Comparison of ENCODE assay signal across 1 cellular context in genomic region chr11:113314389-113315301, GRCh38.
A peak's percentile ranks its signal among the peaks of the same experiment; 100 is the strongest.
TF ChIP-seq lines count a peak whose summit lies in the region.

TTC12 (plus strand) TSS chr11:113314583; CDS start chr11:113316258, 1,675 bp downstream.

TF ChIP-seq in K562, 482 proteins besides CTCF, POLR2A, EP300 and RAD21 (continued from another document):
- TF ChIP-seq AFF4 (CRISPR knock-in tag; IDR thresholded peaks at IDR 0.05), result no peak
- no peak for TF ChIP-seq FIP1L1 (IDR thresholded peaks at IDR 0.05; ENCODE audit: low read depth, low read length, poor library complexity, severe bottlenecking)
- no peak for TF ChIP-seq TCFL5 (CRISPR knock-in tag; conservative IDR thresholded peaks at IDR 0.05)
- TF ChIP-seq ZBTB17 (CRISPR knock-in tag; IDR thresholded peaks at IDR 0.05), result no peak
- TF ChIP-seq, protein P1, sequence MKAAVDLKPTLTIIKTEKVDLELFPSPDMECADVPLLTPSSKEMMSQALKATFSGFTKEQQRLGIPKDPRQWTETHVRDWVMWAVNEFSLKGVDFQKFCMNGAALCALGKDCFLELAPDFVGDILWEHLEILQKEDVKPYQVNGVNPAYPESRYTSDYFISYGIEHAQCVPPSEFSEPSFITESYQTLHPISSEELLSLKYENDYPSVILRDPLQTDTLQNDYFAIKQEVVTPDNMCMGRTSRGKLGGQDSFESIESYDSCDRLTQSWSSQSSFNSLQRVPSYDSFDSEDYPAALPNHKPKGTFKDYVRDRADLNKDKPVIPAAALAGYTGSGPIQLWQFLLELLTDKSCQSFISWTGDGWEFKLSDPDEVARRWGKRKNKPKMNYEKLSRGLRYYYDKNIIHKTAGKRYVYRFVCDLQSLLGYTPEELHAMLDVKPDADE (conservative IDR thresholded peaks at IDR 0.05; ENCODE audit: control insufficient read depth, low read depth, low read length), result peak; percentile 83
- no peak; the same call in 1 of the 2 replicates for TF ChIP-seq ETV1 (tag; conservative IDR thresholded peaks at IDR 0.05; ENCODE audit: low read depth)
- TF ChIP-seq, protein P2, sequence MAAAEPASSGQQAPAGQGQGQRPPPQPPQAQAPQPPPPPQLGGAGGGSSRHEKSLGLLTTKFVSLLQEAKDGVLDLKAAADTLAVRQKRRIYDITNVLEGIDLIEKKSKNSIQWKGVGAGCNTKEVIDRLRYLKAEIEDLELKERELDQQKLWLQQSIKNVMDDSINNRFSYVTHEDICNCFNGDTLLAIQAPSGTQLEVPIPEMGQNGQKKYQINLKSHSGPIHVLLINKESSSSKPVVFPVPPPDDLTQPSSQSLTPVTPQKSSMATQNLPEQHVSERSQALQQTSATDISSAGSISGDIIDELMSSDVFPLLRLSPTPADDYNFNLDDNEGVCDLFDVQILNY (CRISPR knock-in tag; IDR thresholded peaks at IDR 0.05), result no peak
- TF ChIP-seq ZFX (CRISPR knock-in tag; IDR thresholded peaks at IDR 0.05), result peak; percentile 91
- TF ChIP-seq CEBPG (CRISPR knock-in tag; IDR thresholded peaks at IDR 0.05), result no peak
- no peak for TF ChIP-seq CEBPG (tag; conservative IDR thresholded peaks at IDR 0.05 in 1 of 2, IDR thresholded peaks at IDR 0.05 in 1 of 2)
- no peak for TF ChIP-seq ZEB2 (IDR thresholded peaks at IDR 0.05)
- TF ChIP-seq DMBX1 (CRISPR knock-in tag; IDR thresholded peaks at IDR 0.05; ENCODE audit: borderline replicate concordance), result no peak
- TF ChIP-seq CREM (IDR thresholded peaks at IDR 0.05; ENCODE audit: low read depth), result peak; percentile 33; the same call in 1 of the 2 replicates
- no peak for TF ChIP-seq GTF2F1 (IDR thresholded peaks at IDR 0.05; ENCODE audit: low read depth, low read length)
- peak; percentile 65; the same call in 1 of the 2 replicates for TF ChIP-seq CTBP1 (IDR thresholded peaks at IDR 0.05; ENCODE audit: borderline replicate concordance)
- TF ChIP-seq POLR2B (IDR thresholded peaks at IDR 0.05; ENCODE audit: low read depth, partially characterized antibody), result no peak
- TF ChIP-seq RERE (CRISPR knock-in tag; IDR thresholded peaks at IDR 0.05; ENCODE audit: borderline replicate concordance), result no peak
- TF ChIP-seq KAT7 (CRISPR knock-in tag; IDR thresholded peaks at IDR 0.05; ENCODE audit: borderline replicate concordance), result 0 out of 2 replicates have a peak, but pooled peaks have one; percentile 25
- no peak for TF ChIP-seq RBM14 (IDR thresholded peaks at IDR 0.05; ENCODE audit: borderline replicate concordance, insufficient read depth, low read depth, low read length)
- no peak for TF ChIP-seq ZNF354B (CRISPR knock-in tag; IDR thresholded peaks at IDR 0.05)
- no peak for TF ChIP-seq FOXK1 (CRISPR knock-in tag; IDR thresholded peaks at IDR 0.05; ENCODE audit: borderline replicate concordance)
- TF ChIP-seq NR2C1 (IDR thresholded peaks at IDR 0.05), result peak; percentile 92
- peak; percentile 92 for TF ChIP-seq NR2C1 (tag; IDR thresholded peaks at IDR 0.05)
- peak; percentile 48; the same call in 1 of the 2 replicates for TF ChIP-seq RB1 (IDR thresholded peaks at IDR 0.05; ENCODE audit: low read depth)
- TF ChIP-seq ZNF740 (CRISPR knock-in tag; IDR thresholded peaks at IDR 0.05), result no peak
- TF ChIP-seq ZNF740 (tag; IDR thresholded peaks at IDR 0.05), result no peak
- TF ChIP-seq CBX8 (IDR thresholded peaks at IDR 0.05; ENCODE audit: borderline replicate concordance, extremely low read depth, low read depth, low read length, poor library complexity, severe bottlenecking), result no peak
- TF ChIP-seq ZNF449 (CRISPR knock-in tag; IDR thresholded peaks at IDR 0.05), result no peak
